ENCODE assay signal across 29 cellular contexts in genomic region chr10:30756896-30757295, GRCh38.
"Had no signal": no experiment of that assay in that cellular context is flagged by ENCODE, and none has a peak within 500 bp of the region (broad histone marks: within the 10 kb centered on the region; RNA-seq: fewer than 3 reads in every experiment).

No MANE protein-coding gene starts in this region.

- ATAC-seq: activated CD4-positive, alpha-beta T cell treated with anti-CD3 and anti-CD28 coated beads for 36 hours; activated naive CD4-positive, alpha-beta T cell treated with anti-CD3 and anti-CD28 coated beads, Interleukin-2, amount 50 U/mL, for 72 hours; activated T-cell treated with anti-CD3 and anti-CD28 coated beads, Interleukin-2, amount 50 U/mL, for 72 hours; body of pancreas; effector memory CD8-positive, alpha-beta T cell; foreskin keratinocyte; gastrocnemius medialis; heart left ventricle had no signal

- H3K4me1 ChIP-seq: body of pancreas, foreskin keratinocyte, gastrocnemius medialis had no signal

- DNase-seq: activated CD4-positive, alpha-beta memory T cell treated with anti-CD3 and anti-CD28 coated beads for 36 hours; activated CD4-positive, alpha-beta T cell treated with anti-CD3 and anti-CD28 coated beads for 36 hours; activated CD4-positive, alpha-beta T cell treated with anti-CD3 and anti-CD28 coated beads, Interleukin-2, amount 10 ng/mL, durations not matched to agents 24 days and 14 days; activated CD4-positive, CD25-positive, alpha-beta regulatory T cell; activated CD4-positive, CD25-positive, alpha-beta regulatory T cell treated with anti-CD3 and anti-CD28 coated beads, Interleukin-2, amount 50 U/mL, for 72 hours; activated CD8-positive, alpha-beta memory T cell treated with anti-CD3 and anti-CD28 coated beads, Interleukin-2, amount 50 U/mL, for 48 hours; activated gamma-delta T cell; activated naive CD4-positive, alpha-beta T cell; activated naive CD4-positive, alpha-beta T cell treated with anti-CD3 and anti-CD28 coated beads, Interleukin-2, amount 10 ng/mL, durations not matched to agents 7 days and 5 days; activated naive CD8-positive, alpha-beta T cell treated with anti-CD3 and anti-CD28 coated beads, Interleukin-2, amount 10 ng/mL, durations not matched to agents 7 days and 5 days; activated T-cell treated with anti-CD3 and anti-CD28 coated beads for 4 hours; activated T-cell treated with anti-CD3 and anti-CD28 coated beads, Interleukin-2, amount 50 U/mL, for 24 hours; activated T-cell treated with anti-CD3 and anti-CD28 coated beads, Interleukin-2, amount 50 U/mL, for 72 hours; amniotic stem cell; anterior cingulate cortex; body of pancreas; caudate nucleus; cortex of kidney; dermis blood vessel endothelial cell; effector CD4-positive, alpha-beta T cell; effector memory CD8-positive, alpha-beta T cell; foreskin keratinocyte; gastrocnemius medialis; glutamatergic neuron; heart left ventricle; T-helper 2 cell had no signal

- FAIRE-seq: colon had no signal

- H3K4me3 ChIP-seq: body of pancreas, esophagus muscularis mucosa, gastrocnemius medialis, heart left ventricle had no signal

- H3K36me3 ChIP-seq: esophagus muscularis mucosa, gastrocnemius medialis, heart left ventricle had no signal

- H3K27ac ChIP-seq: body of pancreas, foreskin keratinocyte, gastrocnemius medialis had no signal

- H3K9me3 ChIP-seq: body of pancreas, gastrocnemius medialis had no signal

- H3K27me3 ChIP-seq: body of pancreas, esophagus muscularis mucosa, foreskin keratinocyte, gastrocnemius medialis, heart left ventricle had no signal
